In genomic region chr1:112446411-112446810, GRCh38 we compare ENCODE assay signal across 16 cellular contexts.
"Had no signal": no experiment of that assay in that cellular context is flagged by ENCODE, and none has a peak within 500 bp of the region (broad histone marks: within the 10 kb centered on the region; RNA-seq: fewer than 3 reads in every experiment).

No MANE protein-coding gene starts in this region.

- H3K4me1 ChIP-seq: colonic mucosa, neural progenitor cell, parathyroid adenoma had no signal

- H3K36me3 ChIP-seq: colonic mucosa had no signal

- H3K27ac ChIP-seq: colonic mucosa, neural progenitor cell, parathyroid adenoma had no signal

- H3K4me2 ChIP-seq: neural progenitor cell had no signal

- H3K27me3 Mint-ChIP-seq: activated naive CD8-positive, alpha-beta T cell treated with anti-CD3 and anti-CD28 coated beads, Interleukin-2, amount 50 U/mL, for 24 hours had no signal

- H3K27ac Mint-ChIP-seq: activated naive CD4-positive, alpha-beta T cell treated with anti-CD3 and anti-CD28 coated beads for 36 hours; activated naive CD8-positive, alpha-beta T cell treated with anti-CD3 and anti-CD28 coated beads, Interleukin-2, amount 50 U/mL, for 24 hours; neural progenitor cell; T-cell had no signal

- H3K4me1 Mint-ChIP-seq: activated naive CD8-positive, alpha-beta T cell treated with anti-CD3 and anti-CD28 coated beads, Interleukin-2, amount 50 U/mL, for 24 hours; T-cell had no signal

- H3K9me3 Mint-ChIP-seq: activated naive CD4-positive, alpha-beta T cell treated with anti-CD3 and anti-CD28 coated beads for 36 hours; activated naive CD8-positive, alpha-beta T cell treated with anti-CD3 and anti-CD28 coated beads, Interleukin-2, amount 50 U/mL, for 24 hours; neural progenitor cell; T-cell had no signal

- H3K4me3 Mint-ChIP-seq: activated naive CD4-positive, alpha-beta T cell treated with anti-CD3 and anti-CD28 coated beads for 36 hours; activated naive CD8-positive, alpha-beta T cell treated with anti-CD3 and anti-CD28 coated beads, Interleukin-2, amount 50 U/mL, for 24 hours; neural progenitor cell; T-cell had no signal

- H3K9ac ChIP-seq: neural progenitor cell, parathyroid adenoma had no signal

- H3K9me3 ChIP-seq: colonic mucosa had no signal

- ATAC-seq: activated naive CD8-positive, alpha-beta T cell treated with anti-CD3 and anti-CD28 coated beads, Interleukin-2, amount 50 U/mL, for 24 hours; T-cell had no signal

- H2AFZ ChIP-seq: neural progenitor cell, parathyroid adenoma had no signal

- H3K36me3 Mint-ChIP-seq: T-cell had no signal

- H3K4me3 ChIP-seq: colonic mucosa, lung, neural progenitor cell had no signal

- DNase-seq: activated CD4-positive, alpha-beta T cell treated with anti-CD3 and anti-CD28 coated beads, Interleukin-2, amount 50 U/mL, for 1 hour; activated CD8-positive, alpha-beta memory T cell treated with anti-CD3 and anti-CD28 coated beads for 24 hours; activated naive CD4-positive, alpha-beta T cell treated with anti-CD3 and anti-CD28 coated beads for 36 hours; activated naive CD8-positive, alpha-beta T cell treated with anti-CD3 and anti-CD28 coated beads, Interleukin-2, amount 50 U/mL, for 24 hours; colonic mucosa; head of caudate nucleus; midbrain; stimulated activated CD4-positive, alpha-beta T cell treated with anti-CD3 and anti-CD28 coated beads, Interleukin-4, amount 100 ng/mL, for 24 hours; stimulated activated naive CD4-positive, alpha-beta T cell treated with Interleukin-2 at 50 U/mL for 16 hours; substantia nigra; T-cell; T-helper 9 cell; trophoblast cell had no signal

- H3K27me3 ChIP-seq: colonic mucosa, neural progenitor cell had no signal
